8 cellular contexts compared by ENCODE assay signal in the genomic region with DNA sequence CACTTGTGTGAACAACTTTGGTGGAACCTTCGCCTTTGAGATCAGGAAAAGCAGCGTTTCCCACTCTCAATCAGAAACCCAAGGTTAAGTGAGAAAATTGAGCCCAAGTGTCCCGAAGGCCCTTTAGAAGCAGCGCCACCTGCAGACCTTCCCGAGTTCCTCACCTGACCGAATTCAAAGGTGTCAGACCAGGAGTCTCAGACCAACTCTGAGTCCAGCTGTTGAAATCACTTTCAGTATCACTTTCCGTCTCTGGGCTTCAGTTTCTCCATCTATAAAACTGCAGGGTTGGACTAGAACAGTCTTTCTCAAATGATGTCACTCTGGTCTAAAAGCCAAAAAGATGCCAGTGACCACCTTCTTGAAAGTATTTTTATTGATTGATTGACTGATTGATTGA. TPM values are rescaled to one million over a fixed set of nuclear protein-coding genes. Genes with fewer than 3 reads are reported as not detected.
DNase-seq lines count a peak whose midpoint lies in the region; TF ChIP-seq lines count a peak whose summit lies in the region.

No MANE protein-coding gene starts in this region.

- 36 to 43% methylated on average over 7 of the region's 7 CpGs for WGBS in thyroid gland, 2 donors

- no peak overlapping the region for H3K4me3 ChIP-seq in thyroid gland (replicated peaks in 1 of 3)

- no peaks in the 10 kb centered on the region for H3K9me3 ChIP-seq in thyroid gland

- no peak overlapping the region for H3K27ac ChIP-seq in thyroid gland

- POLR2A ChIA-PET in HEK293T (lab: Yijun Ruan, JAX): no interaction called here

- TF ChIP-seq POLR2A in thyroid gland (IDR thresholded peaks at IDR 0.05): no peak

- CTCF ChIA-PET in HEK293T (lab: Yijun Ruan, JAX): interaction anchor here (0.7 kb wide), 1 partner anchor 58 kb away, joined by 3 read pairs; no protein-coding TSS in a partner anchor

- TF ChIP-seq CTCF in thyroid gland (IDR thresholded peaks at IDR 0.05): peak in 4 of 6 experiments; percentile 18 to 39 (median 26)

- H3K4me1 ChIP-seq in thyroid gland: no peaks in the 10 kb centered on the region

- H3K36me3 ChIP-seq in thyroid gland: no peaks in the 10 kb centered on the region

- intact Hi-C loops in thyroid gland (cut with DNase I): no loop called here

- H3K27me3 ChIP-seq in thyroid gland: no peaks in the 10 kb centered on the region

- DNase-seq in stimulated activated CD4-positive, alpha-beta T cell treated with anti-CD3 and anti-CD28 coated beads, Interleukin-15, amount 100 ng/mL, for 24 hours: peak; percentile 45
- no peak for DNase-seq in stimulated activated CD4-positive, alpha-beta T cell treated with anti-CD3 and anti-CD28 coated beads, Interleukin-1b, Interleukin-23, amount 100 ng/mL, for 48 hours
- DNase-seq in HEK293T (ENCODE audit: extremely low spot score) (peak; percentile 35), LoVo (ENCODE audit: low spot score) (peak; percentile 13), dermis blood vessel endothelial cell (peak; percentile 43), thyroid gland (peak; percentile 25 to 53), DMS79 (lab: John Stamatoyannopoulos, UW) (no peak), NCI-H1417 treated with DMSO at 0.1 percent for 48 hours (lab: John Stamatoyannopoulos, UW) (no peak)

TF ChIP-seq in HEK293T, 16 proteins besides CTCF, POLR2A, EP300 and RAD21:
- TF ChIP-seq ZNF384 (IDR thresholded peaks at IDR 0.05): no peak
- no peak for TF ChIP-seq L3MBTL2 (conservative IDR thresholded peaks at IDR 0.05)
- TF ChIP-seq HDGF (IDR thresholded peaks at IDR 0.05; ENCODE audit: borderline replicate concordance): no peak
- TF ChIP-seq ELF4 (IDR thresholded peaks at IDR 0.05): no peak
- no peak for TF ChIP-seq SP1 (IDR thresholded peaks at IDR 0.05)
- no peak for TF ChIP-seq LEF1 (IDR thresholded peaks at IDR 0.05; ENCODE audit: borderline replicate concordance)

RNA-seq across cellular contexts. Expression of a gene that starts 31.7 kb away (rescaled TPM):
- total RNA-seq in dermis blood vessel endothelial cell (113 and 174 TPM in 2 replicates), thyroid gland (100 to 1,000 TPM in 2 of 4 donors, 10 to 100 TPM in 2; 79.5 to 157 (median 126) TPM)

Comparison
In these comparisons a context has a peak if more than half of its experiments do, and no peak if none do; other contexts are left out.
1. DNase-seq: peak in stimulated activated CD4-positive, alpha-beta T cell treated with anti-CD3 and anti-CD28 coated beads, Interleukin-15, amount 100 ng/mL, for 24 hours (single experiment), HEK293T (single experiment), LoVo (single experiment), dermis blood vessel endothelial cell (single experiment) and thyroid gland (2 of 2); none in stimulated activated CD4-positive, alpha-beta T cell treated with anti-CD3 and anti-CD28 coated beads, Interleukin-1b, Interleukin-23, amount 100 ng/mL, for 48 hours (single experiment), DMS79 (single experiment) and NCI-H1417 treated with DMSO at 0.1 percent for 48 hours (single experiment).